ENCODE assay signal across 2 cellular contexts in genomic region chr5:88824892-88825781, GRCh38.
TF ChIP-seq lines count a peak whose summit lies in the region.

No MANE protein-coding gene starts in this region.

TF ChIP-seq in liver, 16 proteins besides CTCF, POLR2A, EP300 and RAD21 (continued from another document):
- TF ChIP-seq ZBTB33 (IDR thresholded peaks at IDR 0.05) (peak; percentile 19), JUND (IDR thresholded peaks at IDR 0.05) (peak in 1 of 2 donors; percentile 14), FOXA1 (IDR thresholded peaks at IDR 0.05) (no peak), FOXA2 (IDR thresholded peaks at IDR 0.05) (no peak), RXRA (IDR thresholded peaks at IDR 0.05) (peak in 1 of 2 donors; percentile 49), HNF4A (conservative IDR thresholded peaks at IDR 0.05) (peak in 1 of 2 donors; percentile 27), YY1 (IDR thresholded peaks at IDR 0.05) (no peak), REST (IDR thresholded peaks at IDR 0.05) (no peak)
- TF ChIP-seq, protein P1, sequence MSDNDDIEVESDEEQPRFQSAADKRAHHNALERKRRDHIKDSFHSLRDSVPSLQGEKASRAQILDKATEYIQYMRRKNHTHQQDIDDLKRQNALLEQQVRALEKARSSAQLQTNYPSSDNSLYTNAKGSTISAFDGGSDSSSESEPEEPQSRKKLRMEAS (IDR thresholded peaks at IDR 0.05) = peak; percentile 13
TF ChIP-seq in liver: peak in this region for 7.

TF ChIP-seq in HepG2, 621 proteins besides CTCF, POLR2A, EP300 and RAD21 (continued from another document):
- TF ChIP-seq, protein P2, sequence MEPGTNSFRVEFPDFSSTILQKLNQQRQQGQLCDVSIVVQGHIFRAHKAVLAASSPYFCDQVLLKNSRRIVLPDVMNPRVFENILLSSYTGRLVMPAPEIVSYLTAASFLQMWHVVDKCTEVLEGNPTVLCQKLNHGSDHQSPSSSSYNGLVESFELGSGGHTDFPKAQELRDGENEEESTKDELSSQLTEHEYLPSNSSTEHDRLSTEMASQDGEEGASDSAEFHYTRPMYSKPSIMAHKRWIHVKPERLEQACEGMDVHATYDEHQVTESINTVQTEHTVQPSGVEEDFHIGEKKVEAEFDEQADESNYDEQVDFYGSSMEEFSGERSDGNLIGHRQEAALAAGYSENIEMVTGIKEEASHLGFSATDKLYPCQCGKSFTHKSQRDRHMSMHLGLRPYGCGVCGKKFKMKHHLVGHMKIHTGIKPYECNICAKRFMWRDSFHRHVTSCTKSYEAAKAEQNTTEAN (CRISPR knock-in tag; conservative IDR thresholded peaks at IDR 0.05) = no peak
- TF ChIP-seq ZNF562 (CRISPR knock-in tag; IDR thresholded peaks at IDR 0.05; ENCODE audit: borderline replicate concordance) = no peak
- TF ChIP-seq CREB3 (CRISPR knock-in tag; IDR thresholded peaks at IDR 0.05) = no peak
- TF ChIP-seq JUND (CRISPR knock-in tag; IDR thresholded peaks at IDR 0.05) = no peak
- TF ChIP-seq, protein P3, sequence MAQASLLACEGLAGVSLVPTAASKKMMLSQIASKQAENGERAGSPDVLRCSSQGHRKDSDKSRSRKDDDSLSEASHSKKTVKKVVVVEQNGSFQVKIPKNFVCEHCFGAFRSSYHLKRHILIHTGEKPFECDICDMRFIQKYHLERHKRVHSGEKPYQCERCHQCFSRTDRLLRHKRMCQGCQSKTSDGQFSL (CRISPR knock-in tag; IDR thresholded peaks at IDR 0.05) = no peak
- no peak for TF ChIP-seq RORA (CRISPR knock-in tag; IDR thresholded peaks at IDR 0.05)
- TF ChIP-seq ZBTB10 (CRISPR knock-in tag; IDR thresholded peaks at IDR 0.05; ENCODE audit: borderline replicate concordance) = no peak
- TF ChIP-seq, protein P4, sequence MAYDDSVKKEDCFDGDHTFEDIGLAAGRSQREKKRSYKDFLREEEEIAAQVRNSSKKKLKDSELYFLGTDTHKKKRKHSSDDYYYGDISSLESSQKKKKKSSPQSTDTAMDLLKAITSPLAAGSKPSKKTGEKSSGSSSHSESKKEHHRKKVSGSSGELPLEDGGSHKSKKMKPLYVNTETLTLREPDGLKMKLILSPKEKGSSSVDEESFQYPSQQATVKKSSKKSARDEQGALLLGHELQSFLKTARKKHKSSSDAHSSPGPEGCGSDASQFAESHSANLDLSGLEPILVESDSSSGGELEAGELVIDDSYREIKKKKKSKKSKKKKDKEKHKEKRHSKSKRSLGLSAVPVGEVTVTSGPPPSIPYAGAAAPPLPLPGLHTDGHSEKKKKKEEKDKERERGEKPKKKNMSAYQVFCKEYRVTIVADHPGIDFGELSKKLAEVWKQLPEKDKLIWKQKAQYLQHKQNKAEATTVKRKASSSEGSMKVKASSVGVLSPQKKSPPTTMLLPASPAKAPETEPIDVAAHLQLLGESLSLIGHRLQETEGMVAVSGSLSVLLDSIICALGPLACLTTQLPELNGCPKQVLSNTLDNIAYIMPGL (CRISPR knock-in tag; IDR thresholded peaks at IDR 0.05; ENCODE audit: borderline replicate concordance in 1 of 2, low read depth in 1 of 2) = no peak
- no peak for TF ChIP-seq POGZ (CRISPR knock-in tag; IDR thresholded peaks at IDR 0.05)
- no peak for TF ChIP-seq IRX3 (CRISPR knock-in tag; IDR thresholded peaks at IDR 0.05; ENCODE audit: borderline replicate concordance, low read depth)
- TF ChIP-seq MXI1 (IDR thresholded peaks at IDR 0.05; ENCODE audit: borderline replicate concordance, low read depth, low read length) = no peak
- TF ChIP-seq ZNF879 (CRISPR knock-in tag; IDR thresholded peaks at IDR 0.05) = no peak
